Comparison of ENCODE assay signal across 1 cellular context in the genomic region with DNA sequence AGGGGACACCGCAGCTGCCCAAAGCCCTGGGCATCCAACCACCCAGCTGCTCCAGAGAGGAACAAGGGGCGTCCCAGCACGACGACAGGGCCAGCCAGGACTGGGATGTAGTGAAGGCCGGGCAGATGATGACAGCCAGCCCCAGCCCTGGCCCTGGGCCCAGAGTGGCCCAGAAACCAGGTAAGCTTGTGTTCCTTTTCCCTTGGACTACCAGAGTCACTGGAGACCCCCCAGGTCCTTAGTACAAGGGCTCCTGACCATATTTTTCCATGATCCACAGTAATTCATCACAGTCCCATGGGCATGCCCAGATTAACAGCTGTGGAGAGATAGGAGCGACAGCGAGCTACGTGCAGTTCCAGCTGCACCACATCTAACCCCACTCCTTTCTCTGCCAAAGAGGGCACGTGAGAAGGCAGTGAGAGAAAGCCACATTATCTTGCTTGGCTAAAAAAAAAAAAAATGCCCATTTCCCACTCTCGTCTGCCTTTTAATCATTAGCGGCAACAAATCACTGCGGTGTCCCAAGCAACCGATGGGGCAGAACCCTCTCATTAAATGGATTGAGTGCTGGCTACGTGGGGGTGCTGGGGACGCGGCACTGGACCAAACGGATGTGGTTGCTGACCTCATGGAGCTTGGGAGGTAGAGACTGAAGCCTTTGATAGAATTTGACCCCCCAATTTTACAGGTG.
TF ChIP-seq lines count a peak whose summit lies in the region.

No MANE protein-coding gene starts in this region.

TF ChIP-seq in H1, 55 proteins besides CTCF, POLR2A, EP300 and RAD21 (continued from another document):
- TF ChIP-seq SRF (IDR thresholded peaks at IDR 0.05; ENCODE audit: low read depth, low read length) (no peak), EZH2 (IDR thresholded peaks at IDR 0.05; ENCODE audit: low read depth, low read length, severe bottlenecking) (no peak), CBX5 (IDR thresholded peaks at IDR 0.05; ENCODE audit: low read depth, low read length) (no peak), CTBP2 (IDR thresholded peaks at IDR 0.05; ENCODE audit: borderline replicate concordance, insufficient read depth, insufficient read length, low read length) (no peak), RBBP5 (IDR thresholded peaks at IDR 0.05; ENCODE audit: borderline replicate concordance, low read depth, low read length) (no peak), NRF1 (IDR thresholded peaks at IDR 0.05; ENCODE audit: low read depth, low read length) (no peak), SAP30 (IDR thresholded peaks at IDR 0.05; ENCODE audit: insufficient read depth, insufficient replicate concordance, low read length) (no peak), SIRT6 (IDR thresholded peaks at IDR 0.05; ENCODE audit: low read length) (no peak), SIN3A (conservative IDR thresholded peaks at IDR 0.05 in 1 of 2, IDR thresholded peaks at IDR 0.05 in 1 of 2; ENCODE audit: low read depth in 1 of 2, low read length in 2 of 2) (no peak), RXRA (IDR thresholded peaks at IDR 0.05; ENCODE audit: insufficient read depth, low read depth, low read length) (no peak)
TF ChIP-seq in H1: peak in this region for 0.
